In genomic region chr9:111198936-111199335, GRCh38 we compare ENCODE assay signal across 30 cellular contexts.
"Had no signal": no experiment of that assay in that cellular context is flagged by ENCODE, and none has a peak within 500 bp of the region (broad histone marks: within the 10 kb centered on the region; RNA-seq: fewer than 3 reads in every experiment).

No MANE protein-coding gene starts in this region.

- H3K4me3 Mint-ChIP-seq: activated CD4-positive, alpha-beta T cell treated with anti-CD3 and anti-CD28 coated beads, Interleukin-2, amount 10 ng/mL, durations not matched to agents 24 days and 14 days; activated CD8-positive, alpha-beta memory T cell treated with anti-CD3 and anti-CD28 coated beads, Interleukin-2, amount 10 ng/mL, durations not matched to agents 7 days and 5 days; activated CD8-positive, alpha-beta T cell treated with anti-CD3 and anti-CD28 coated beads for 36 hours; activated naive CD4-positive, alpha-beta T cell treated with anti-CD3 and anti-CD28 coated beads, Interleukin-2, amount 10 ng/mL, durations not matched to agents 7 days and 5 days; central memory CD8-positive, alpha-beta T cell; endodermal cell; nephron; stimulated activated naive CD8-positive, alpha-beta T cell treated with anti-CD3 and anti-CD28 coated beads, Interleukin-15, Interleukin-2, amounts not matched to agents 100 ng/mL and 50 ng/mL, for 24 hours; T-cell; T-helper 2 cell treated with Interferon-gamma antibody and Interleukin-4, amounts not matched to agents 5 μg/mL and 100 μg/mL, for 36 hours had no signal

- H3K4me1 ChIP-seq: gastroesophageal sphincter, pancreas, psoas muscle, thyroid gland, upper lobe of right lung had no signal

- H3K36me3 Mint-ChIP-seq: activated CD8-positive, alpha-beta memory T cell treated with anti-CD3 and anti-CD28 coated beads, Interleukin-2, amount 10 ng/mL, durations not matched to agents 7 days and 5 days; activated naive CD4-positive, alpha-beta T cell treated with anti-CD3 and anti-CD28 coated beads, Interleukin-2, amount 10 ng/mL, durations not matched to agents 7 days and 5 days; T-cell had no signal

- ATAC-seq: activated CD4-positive, CD25-positive, alpha-beta regulatory T cell treated with anti-CD3 and anti-CD28 coated beads, Interleukin-2, amount 50 U/mL, for 24 hours; activated CD8-positive, alpha-beta memory T cell treated with anti-CD3 and anti-CD28 coated beads, Interleukin-2, amount 10 ng/mL, durations not matched to agents 7 days and 5 days; activated CD8-positive, alpha-beta T cell treated with anti-CD3 and anti-CD28 coated beads for 36 hours; gastroesophageal sphincter; left cardiac atrium; pancreas; psoas muscle; right cardiac atrium; T-cell; upper lobe of right lung had no signal

- DNase-seq: activated CD4-positive, alpha-beta T cell treated with anti-CD3 and anti-CD28 coated beads, Interleukin-2, amount 10 ng/mL, durations not matched to agents 24 days and 14 days; activated CD8-positive, alpha-beta memory T cell treated with anti-CD3 and anti-CD28 coated beads, Interleukin-2, amount 10 ng/mL, durations not matched to agents 7 days and 5 days; activated CD8-positive, alpha-beta T cell treated with anti-CD3 and anti-CD28 coated beads for 36 hours; activated effector memory CD4-positive, alpha-beta T cell treated with anti-CD3 and anti-CD28 coated beads, Interleukin-2, amount 50 U/mL, for 16 hours; activated naive CD4-positive, alpha-beta T cell treated with anti-CD3 and anti-CD28 coated beads, Interleukin-2, amount 10 ng/mL, durations not matched to agents 7 days and 5 days; activated T-cell treated with anti-CD3 and anti-CD28 coated beads for 4 hours; anterior cingulate cortex; brain microvascular endothelial cell; endodermal cell; head of caudate nucleus; islet precursor cell; left cardiac atrium; pancreas; psoas muscle; right cardiac atrium; stimulated activated CD4-positive, alpha-beta T cell treated with anti-CD3 and anti-CD28 coated beads, Interleukin-12 subunit alpha, Interleukin-12 subunit beta, amount 100 ng/mL, for 4 hours; stimulated activated CD4-positive, alpha-beta T cell treated with anti-CD3 and anti-CD28 coated beads, Interleukin-4, amount 100 ng/mL, for 4 hours; substantia nigra; T-cell; thyroid gland; upper lobe of right lung had no signal

- H3K36me3 ChIP-seq: brain microvascular endothelial cell, gastroesophageal sphincter, neutrophil, pancreas, thyroid gland, upper lobe of right lung had no signal

- H3K9me3 ChIP-seq: neutrophil, pancreas, thyroid gland, upper lobe of right lung had no signal

- H3K27ac ChIP-seq: brain microvascular endothelial cell, coronary artery, gastroesophageal sphincter, neutrophil, pancreas, psoas muscle, thyroid gland, upper lobe of right lung, VCaP had no signal

- H3K27ac Mint-ChIP-seq: activated CD4-positive, alpha-beta T cell treated with anti-CD3 and anti-CD28 coated beads, Interleukin-2, amount 10 ng/mL, durations not matched to agents 24 days and 14 days; activated CD8-positive, alpha-beta memory T cell treated with anti-CD3 and anti-CD28 coated beads, Interleukin-2, amount 10 ng/mL, durations not matched to agents 7 days and 5 days; activated CD8-positive, alpha-beta T cell treated with anti-CD3 and anti-CD28 coated beads for 36 hours; activated naive CD4-positive, alpha-beta T cell treated with anti-CD3 and anti-CD28 coated beads, Interleukin-2, amount 10 ng/mL, durations not matched to agents 7 days and 5 days; endodermal cell; nephron; stimulated activated naive CD8-positive, alpha-beta T cell treated with anti-CD3 and anti-CD28 coated beads, Interleukin-15, Interleukin-2, amounts not matched to agents 100 ng/mL and 50 ng/mL, for 24 hours; T-cell; T-helper 2 cell treated with Interferon-gamma antibody and Interleukin-4, amounts not matched to agents 5 μg/mL and 100 μg/mL, for 36 hours had no signal

- H3K4me3 ChIP-seq: coronary artery, gastroesophageal sphincter, pancreas, psoas muscle, thyroid gland, upper lobe of right lung had no signal

- H3K27me3 ChIP-seq: brain microvascular endothelial cell, gastroesophageal sphincter, neutrophil, pancreas, thyroid gland, upper lobe of right lung had no signal

- H3K4me1 Mint-ChIP-seq: activated CD4-positive, alpha-beta T cell treated with anti-CD3 and anti-CD28 coated beads, Interleukin-2, amount 10 ng/mL, durations not matched to agents 24 days and 14 days; activated CD8-positive, alpha-beta memory T cell treated with anti-CD3 and anti-CD28 coated beads, Interleukin-2, amount 10 ng/mL, durations not matched to agents 7 days and 5 days; activated naive CD4-positive, alpha-beta T cell treated with anti-CD3 and anti-CD28 coated beads, Interleukin-2, amount 10 ng/mL, durations not matched to agents 7 days and 5 days; central memory CD8-positive, alpha-beta T cell; endodermal cell; T-cell had no signal

- H3K27me3 Mint-ChIP-seq: activated CD4-positive, alpha-beta T cell treated with anti-CD3 and anti-CD28 coated beads, Interleukin-2, amount 10 ng/mL, durations not matched to agents 24 days and 14 days; activated CD8-positive, alpha-beta memory T cell treated with anti-CD3 and anti-CD28 coated beads, Interleukin-2, amount 10 ng/mL, durations not matched to agents 7 days and 5 days; activated naive CD4-positive, alpha-beta T cell treated with anti-CD3 and anti-CD28 coated beads, Interleukin-2, amount 10 ng/mL, durations not matched to agents 7 days and 5 days had no signal

- FAIRE-seq: pancreas had no signal
